ENCODE assay signal across 9 cellular contexts in the genomic region with DNA sequence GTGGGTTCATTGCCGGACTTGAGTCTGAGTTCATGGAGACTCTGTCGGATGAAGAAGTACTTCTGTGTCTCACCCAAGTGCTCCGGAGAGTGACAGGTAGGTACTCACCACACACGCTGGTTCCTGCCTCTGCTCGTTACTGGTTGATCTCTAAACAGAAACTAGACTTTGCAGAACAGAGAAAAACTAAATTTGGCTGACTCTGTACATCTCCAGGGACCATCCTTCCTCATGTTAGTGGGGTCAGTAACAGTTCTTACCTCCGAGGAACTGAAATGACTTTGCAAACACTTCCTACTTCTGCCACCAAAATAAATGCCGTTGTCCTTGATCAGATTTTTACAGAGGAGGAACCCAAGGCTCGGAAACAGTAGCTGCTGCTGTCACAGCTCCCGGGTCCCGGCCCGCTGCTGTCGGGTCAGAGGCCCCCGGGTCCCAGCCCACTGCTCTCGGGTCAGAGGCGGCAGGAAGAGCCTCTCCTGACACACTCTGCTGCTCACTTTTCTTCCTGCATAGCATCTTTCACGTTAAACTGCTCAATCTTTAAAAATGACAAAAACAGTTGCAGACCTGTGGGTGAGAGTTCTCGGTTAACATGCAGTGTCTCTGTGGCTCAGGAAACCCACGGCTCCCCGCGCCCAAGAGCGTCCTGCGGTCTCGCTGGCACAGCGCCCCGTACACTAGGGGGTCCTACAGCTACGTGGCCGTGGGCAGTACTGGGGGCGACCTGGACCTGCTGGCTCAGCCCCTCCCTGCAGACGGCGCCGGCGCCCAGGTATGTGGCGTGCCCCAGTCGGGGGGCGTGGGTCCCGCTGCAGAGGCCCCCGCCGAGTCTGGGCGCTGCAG. TPM values are rescaled to one million over a fixed set of nuclear protein-coding genes. Genes with fewer than 3 reads are reported as not detected.
A peak's percentile ranks its signal among the peaks of the same experiment; 100 is the strongest.
DNase-seq lines count a peak whose midpoint lies in the region; ATAC-seq lines count a peak whose summit lies in the region.
"Had no signal": no experiment of that assay in that cellular context is flagged by ENCODE, and none has a peak within 500 bp of the region (broad histone marks: within the 10 kb centered on the region; RNA-seq: fewer than 3 reads in every experiment).

No MANE protein-coding gene starts in this region.

- CTCF ChIA-PET in CD8-positive, alpha-beta memory T cell (lab: Charles Lee), result interaction anchor here (0.6 to 2.0 kb wide), 5 partner anchors 9 to 114 kb away, joined by 3 to 8 read pairs (median 4); no protein-coding TSS in a partner anchor

- H3K27me3 Mint-ChIP-seq in CD8-positive, alpha-beta memory T cell, result no peaks in the 10 kb centered on the region
- no peaks in the 10 kb centered on the region for H3K27me3 Mint-ChIP-seq in memory B cell

- POLR2A ChIA-PET in CD8-positive, alpha-beta memory T cell (lab: Charles Lee), result interaction anchor here (1.1 to 2.9 kb wide), 6 partner anchors 11 to 59 kb away, joined by 3 to 23 read pairs (median 6); a partner anchor contains a TSS

- no peaks in the 10 kb centered on the region for H3K27me3 ChIP-seq in CD8-positive, alpha-beta memory T cell (ENCODE audit: insufficient read depth, low read length, poor library complexity, severe bottlenecking)
- H3K27me3 ChIP-seq in HAP-1 (ENCODE audit: low read depth), result no peaks in the 10 kb centered on the region

- H3K9me3 ChIP-seq in CD8-positive, alpha-beta memory T cell (ENCODE audit: low read length), result no peaks in the 10 kb centered on the region
- H3K9me3 ChIP-seq in HAP-1, result no peaks in the 10 kb centered on the region

- ATAC-seq in GM19372 (IDR thresholded peaks at IDR 0.05; ENCODE audit: low read depth, unreplicated experiment) (peak; percentile 82), HG03342 (IDR thresholded peaks at IDR 0.05; ENCODE audit: unreplicated experiment) (peak; percentile 86), memory B cell (ENCODE audit: low read depth) (peak; percentile 86)

- H3K4me1 Mint-ChIP-seq in CD8-positive, alpha-beta memory T cell, result peaks cover 36 to 48% (median 42%) of the 10 kb centered on the region in 3 donors
- peaks cover 37% of the 10 kb centered on the region for H3K4me1 Mint-ChIP-seq in memory B cell

- peak overlapping the region; percentile 84 for H3K4me3 ChIP-seq in CD8-positive, alpha-beta memory T cell (ENCODE audit: low read length)
- no peak overlapping the region for H3K4me3 ChIP-seq in HAP-1

- DNase-seq in CD8-positive, alpha-beta memory T cell, result peak; percentile 27 to 68 (median 45)
- peak; percentile 62 for DNase-seq in activated CD4-positive, alpha-beta T cell treated with anti-CD3 and anti-CD28 coated beads for 48 hours
- DNase-seq in memory B cell (ENCODE audit: low spot score in 2 of 2) (peak in 1 of 2 donors; percentile 81), HuH-7 (ENCODE audit: low spot score) (no peak), HAP-1 (ENCODE audit: low spot score in 2 of 2) (no peak), AG08396 (ENCODE audit: low spot score) (no peak)

- no peaks in the 10 kb centered on the region for H3K9me3 Mint-ChIP-seq in CD8-positive, alpha-beta memory T cell
- no peaks in the 10 kb centered on the region for H3K9me3 Mint-ChIP-seq in memory B cell

- H3K4me3 Mint-ChIP-seq in CD8-positive, alpha-beta memory T cell, result peak overlapping the region; percentile 80 to 91 (median 88)
- peak overlapping the region; percentile 97 for H3K4me3 Mint-ChIP-seq in memory B cell

- peaks cover 0 to 7% (median 0%) of the 10 kb centered on the region in 3 donors for H3K36me3 Mint-ChIP-seq in CD8-positive, alpha-beta memory T cell
- peaks cover 2% of the 10 kb centered on the region for H3K36me3 Mint-ChIP-seq in memory B cell

- H3K27ac ChIP-seq in CD8-positive, alpha-beta memory T cell (ENCODE audit: low read depth, low read length), result peak overlapping the region; percentile 81

- in situ Hi-C loops in HAP-1 (cut with MboI; ENCODE audit: low sequenced_read_pairs), result no loop called here

- H3K36me3 ChIP-seq in CD8-positive, alpha-beta memory T cell (ENCODE audit: insufficient read depth, low read length), result no peaks in the 10 kb centered on the region
- H3K36me3 ChIP-seq in HAP-1 (replicated peaks), result peaks cover under 1% of the 10 kb centered on the region; the same call in 1 of the 2 replicates

- H3K4me1 ChIP-seq in CD8-positive, alpha-beta memory T cell (ENCODE audit: insufficient read depth, low read length), result peaks cover 38% of the 10 kb centered on the region
- peaks cover 4% of the 10 kb centered on the region; the same call in 1 of the 2 replicates for H3K4me1 ChIP-seq in HAP-1

- H3K27ac Mint-ChIP-seq in CD8-positive, alpha-beta memory T cell, result peak overlapping the region; percentile 87 to 97 (median 94)
- H3K27ac Mint-ChIP-seq in memory B cell, result peak overlapping the region; percentile 92

RNA-seq across cellular contexts. Expression of a gene that starts 4.8 kb away (rescaled TPM):
- total RNA-seq in CD8-positive, alpha-beta memory T cell, result 10 to 100 TPM; 53.9 to 54.6 TPM
- 38.5 TPM for polyA plus RNA-seq in CD8-positive, alpha-beta memory T cell

RNA-seq across cellular contexts. Expression of a gene that starts 10.1 kb away (rescaled TPM):
- 1 to 10 TPM; 6.4 to 6.7 TPM for total RNA-seq in CD8-positive, alpha-beta memory T cell
- 16.8 TPM for polyA plus RNA-seq in CD8-positive, alpha-beta memory T cell

RNA-seq across cellular contexts. Expression of a gene that starts 16.0 kb away (rescaled TPM):
- total RNA-seq in CD8-positive, alpha-beta memory T cell, result 10 to 100 TPM; 74.7 to 76.3 TPM
- 103 TPM for polyA plus RNA-seq in CD8-positive, alpha-beta memory T cell

RNA-seq across cellular contexts. Expression of a gene that starts 31.4 kb away (rescaled TPM):
- 10 to 100 TPM; 34.6 to 39.8 TPM for total RNA-seq in CD8-positive, alpha-beta memory T cell
- polyA plus RNA-seq in CD8-positive, alpha-beta memory T cell, result 22.9 TPM
- polyA plus RNA-seq: neural cell had no signal

RNA-seq across cellular contexts. Expression of a gene that starts 35.2 kb away (rescaled TPM):
- not detected for total RNA-seq in CD8-positive, alpha-beta memory T cell
- polyA plus RNA-seq in CD8-positive, alpha-beta memory T cell, result 0.43 TPM

Comparison
In these comparisons a context has a peak if more than half of its experiments do, and no peak if none do; other contexts are left out.
1. DNase-seq: peak in CD8-positive, alpha-beta memory T cell (5 of 5) and activated CD4-positive, alpha-beta T cell treated with anti-CD3 and anti-CD28 coated beads for 48 hours (single experiment); none in HuH-7 (single experiment), HAP-1 (0 of 2) and AG08396 (single experiment).
2. Peak in every context shown above with its lines, with median percentiles within 50 percentile points of each other: ATAC-seq.